1 cellular context compared by ENCODE assay signal in genomic region chr2:43083278-43083677, GRCh38.
TF ChIP-seq lines count a peak whose summit lies in the region.

No MANE protein-coding gene starts in this region.

TF ChIP-seq in SK-N-SH, 30 proteins besides CTCF, POLR2A, EP300 and RAD21 (continued from another document):
- no peak for TF ChIP-seq MAX (IDR thresholded peaks at IDR 0.05; ENCODE audit: low read depth)
- TF ChIP-seq NRF1 (IDR thresholded peaks at IDR 0.05; ENCODE audit: low read depth, low read length): no peak
